8 cellular contexts compared by ENCODE assay signal in genomic region chr15:52019394-52020252, GRCh38. TPM values are rescaled to one million over a fixed set of nuclear protein-coding genes. Genes with fewer than 3 reads are reported as not detected.
DNase-seq lines count a peak whose midpoint lies in the region; ATAC-seq and TF ChIP-seq lines count a peak whose summit lies in the region.

No MANE protein-coding gene starts in this region.

- peak overlapping the region; percentile 66 for H3K9ac ChIP-seq in rectal smooth muscle tissue (ENCODE audit: low read length)

- TF ChIP-seq POLR2A in uterus (IDR thresholded peaks at IDR 0.05), result peak; percentile 21 to 58

- intact Hi-C loops in right cardiac atrium (cut with DNase I) (no loop called here), uterus (cut with DNase I; ENCODE audit: low total_unique reads) (no loop called here)

- no peak for TF ChIP-seq CTCF in uterus (IDR thresholded peaks at IDR 0.05)

- H3K36me3 Mint-ChIP-seq in T-cell, result no peaks in the 10 kb centered on the region

- peak overlapping the region; percentile 96 to 98 for H3K27ac Mint-ChIP-seq in T-cell

- ATAC-seq in GM21526 (IDR thresholded peaks at IDR 0.05; ENCODE audit: low FRiP score, unreplicated experiment) (peak; percentile 50), T-cell (replicated peaks in 1 of 4) (peak; percentile 65 to 71 (median 68)), right cardiac atrium (peak; percentile 83 to 85)

- H3K36me3 ChIP-seq in rectal smooth muscle tissue (ENCODE audit: control insufficient read depth, insufficient read depth, low read length) (no peaks in the 10 kb centered on the region), uterus (no peaks in the 10 kb centered on the region)

- no peaks in the 10 kb centered on the region for H3K27me3 Mint-ChIP-seq in T-cell

- POLR2A ChIA-PET in T-cell (lab: Charles Lee), result interaction anchor here (0.6 to 1.4 kb wide), 5 partner anchors 10 to 115 kb away, joined by 3 to 7 read pairs (median 3); no protein-coding TSS in a partner anchor

- no peaks in the 10 kb centered on the region for H3K27me3 ChIP-seq in right cardiac atrium (ENCODE audit: control insufficient read depth, insufficient read depth)
- H3K27me3 ChIP-seq in rectal smooth muscle tissue (ENCODE audit: control insufficient read depth, insufficient read depth, low read length), result no peaks in the 10 kb centered on the region
- no peaks in the 10 kb centered on the region for H3K27me3 ChIP-seq in uterus

- peaks cover 37 to 38% (median 37%) of the 10 kb centered on the region in 3 donors for H3K4me1 Mint-ChIP-seq in T-cell

- DNase-seq in EH (ENCODE audit: low read depth) (peak; percentile 89), HuH-7 (ENCODE audit: low spot score) (peak; percentile 86), T-cell (peak; percentile 7 to 67 (median 35)), amygdala (lab: John Stamatoyannopoulos, UW) (peak in 55 of 56 donors; percentile 39 to 94 (median 80)), right cardiac atrium (peak; percentile 91 to 94 (median 92)), uterus (peak; percentile 85 to 87)

- peak overlapping the region; percentile 81 for H3K4me3 ChIP-seq in right cardiac atrium (ENCODE audit: low read length)
- peak overlapping the region; percentile 90 for H3K4me3 ChIP-seq in rectal smooth muscle tissue (ENCODE audit: low read length)
- H3K4me3 ChIP-seq in uterus, result peak overlapping the region; percentile 47 to 63

- H3K27ac ChIP-seq in right cardiac atrium (ENCODE audit: low read length), result peak overlapping the region; percentile 86
- H3K27ac ChIP-seq in rectal smooth muscle tissue (ENCODE audit: low read depth, low read length), result peak overlapping the region; percentile 93
- peak overlapping the region; percentile 93 to 99 for H3K27ac ChIP-seq in uterus

- CTCF ChIA-PET in T-cell (lab: Charles Lee), result interaction anchor here (0.6 to 1.9 kb wide), 6 partner anchors 24 to 59 kb away, joined by 3 to 10 read pairs (median 6); partner anchors contain the start of gene LEO1 (in 1 of the 2)

- H3K9me3 ChIP-seq in right cardiac atrium (ENCODE audit: control insufficient read depth, low read length) (no peaks in the 10 kb centered on the region), uterus (no peaks in the 10 kb centered on the region)

- H3K4me1 ChIP-seq in right cardiac atrium (ENCODE audit: control insufficient read depth, insufficient read depth, low read length), result peaks cover 3% of the 10 kb centered on the region
- H3K4me1 ChIP-seq in rectal smooth muscle tissue (ENCODE audit: control insufficient read depth, insufficient read depth, low read length), result peaks cover 18% of the 10 kb centered on the region
- peaks cover 0 to 5% of the 10 kb centered on the region in 2 donors for H3K4me1 ChIP-seq in uterus

- no peaks in the 10 kb centered on the region for H3K9me3 Mint-ChIP-seq in T-cell

- under 1% methylated on average over 100 of the region's 100 CpGs for WGBS in right cardiac atrium

- H3K4me3 Mint-ChIP-seq in T-cell, result peak overlapping the region; percentile 83 to 97 (median 93)

RNA-seq across cellular contexts. Expression of gene MAPK6, which starts 0.6 kb away (rescaled TPM):
- total RNA-seq in T-cell (10 to 100 TPM; 15.1 to 35.1 (median 19.8) TPM), right cardiac atrium (10 to 100 TPM; 18.4 to 22.3 (median 19.6) TPM), uterus (10 to 100 TPM; 11.5 to 47.1 (median 30.0) TPM)
- polyA plus RNA-seq in right cardiac atrium, result 6.1 TPM

RNA-seq across cellular contexts. Expression of gene LEO1, which starts 48.0 kb away (rescaled TPM):
- total RNA-seq in T-cell (10 to 100 TPM in 4 of 5 donors, 1 to 10 TPM in 1; 8.6 to 20.2 (median 16.7) TPM), right cardiac atrium (10 to 100 TPM in 3 of 4 donors, 1 to 10 TPM in 1; 7.9 to 11.8 (median 10.7) TPM), uterus (10 to 100 TPM in 3 of 4 donors, 1 to 10 TPM in 1; 8.6 to 45.3 (median 27.8) TPM)
- 11.4 TPM for polyA plus RNA-seq in right cardiac atrium

Comparison
In these comparisons a context has a peak if more than half of its experiments do, and no peak if none do; other contexts are left out.
1. Peak in every context shown above with its lines: DNase-seq, ATAC-seq, H3K4me3 ChIP-seq and H3K27ac ChIP-seq.
2. DNase-seq: peak in every context shown above with its lines; median percentile 92 in right cardiac atrium; 89 in EH; 86 in HuH-7; 86 in uterus; 80 in amygdala; 35 in T-cell.